In the genomic region with DNA sequence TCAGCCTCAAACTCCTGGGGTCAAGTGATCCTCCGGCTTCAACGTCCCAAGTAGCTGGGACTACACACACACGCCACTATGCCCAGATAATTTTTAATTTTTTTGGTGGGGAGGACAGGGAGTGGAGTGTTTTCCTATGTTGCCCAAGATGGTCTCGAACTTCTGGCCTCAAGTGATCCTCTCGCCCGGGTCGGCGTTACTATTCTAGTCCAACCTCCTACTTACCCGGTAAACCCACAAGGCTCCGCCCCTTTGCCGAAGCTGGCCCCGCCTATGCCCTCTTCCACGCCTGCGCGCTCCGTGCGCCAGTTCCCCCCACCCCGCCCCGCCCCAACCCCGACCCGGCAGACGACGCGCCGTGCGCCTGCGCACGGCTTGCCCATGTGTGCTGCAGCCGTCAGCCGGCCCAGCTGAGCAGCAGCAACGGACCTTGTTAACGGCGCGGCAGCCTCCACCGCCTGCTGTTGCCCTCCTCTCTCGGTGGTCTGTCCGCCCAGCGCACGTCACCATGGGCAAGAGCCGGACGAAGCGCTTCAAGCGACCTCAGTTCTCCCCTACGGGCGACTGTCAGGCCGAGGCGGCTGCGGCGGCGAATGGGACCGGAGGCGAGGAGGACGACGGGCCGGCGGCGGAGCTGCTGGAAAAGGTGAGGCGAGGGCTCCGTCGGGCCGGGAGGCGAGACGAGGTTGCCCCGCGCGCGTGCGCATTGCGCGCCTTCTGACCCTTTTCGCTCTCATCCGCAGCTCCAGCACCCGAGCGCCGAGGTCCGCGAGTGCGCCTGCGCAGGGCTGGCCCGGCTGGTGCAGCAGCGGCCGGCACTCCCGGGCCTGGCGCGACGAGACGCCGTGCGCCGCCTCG, we compare ENCODE assay signal across 8 cellular contexts. TPM values are rescaled to one million over a fixed set of nuclear protein-coding genes. Genes with fewer than 3 reads are reported as not detected.
DNase-seq lines count a peak whose midpoint lies in the region; TF ChIP-seq lines count a peak whose summit lies in the region.

HEATR3 (plus strand) TSS at position 347 of the 858 bp plus-strand sequence; CDS start at position 509, 162 bp downstream.

- DNase-seq in GM03348 (ENCODE audit: low spot score): peak; percentile 98
- peak; percentile 95 for DNase-seq in HEK293T (ENCODE audit: extremely low spot score)
- peak; percentile 90 for DNase-seq in MV-4-11 (lab: John Stamatoyannopoulos, UW)
- DNase-seq in SK-MEL-5 (ENCODE audit: low read depth, low spot score): peak; percentile 88
- peak; percentile 96 for DNase-seq in activated naive CD4-positive, alpha-beta T cell treated with Interleukin-2 at 50 U/mL for 16 hours
- peak; percentile 95 for DNase-seq in germinal center (ENCODE audit: low spot score)
- DNase-seq in non-pigmented ciliary epithelial cell (ENCODE audit: low read depth): peak; percentile 62
- DNase-seq in substantia nigra (lab: John Stamatoyannopoulos, UW): peak; percentile 65 to 94 (median 88)

- peak within 1 kb of the TSS; percentile 89 for H3K27ac ChIP-seq in substantia nigra (ENCODE audit: low read depth, low read length, poor library complexity, severe bottlenecking)

- POLR2A ChIA-PET in HEK293T (lab: Yijun Ruan, JAX): interaction anchor here (0.7 to 1.3 kb wide), 11 partner anchors 9 to 148 kb away, joined by 3 to 13 read pairs (median 4); partner anchors contain the start of gene CNEP1R1

- CTCF ChIA-PET in HEK293T (lab: Yijun Ruan, JAX): interaction anchor here (0.7 to 3.3 kb wide), 3 partner anchors 41 to 148 kb away, joined by 3 to 27 read pairs (median 4); partner anchors contain the start of gene CNEP1R1

- in situ Hi-C loops in SK-MEL-5 (cut with HindIII; ENCODE audit: low pct_unique_long_range_greater_than_20kb, low sequenced_read_pairs): no loop called here

TF ChIP-seq in HEK293T, 16 proteins besides CTCF, POLR2A, EP300 and RAD21:
- TF ChIP-seq FOXK2 (IDR thresholded peaks at IDR 0.05) (no peak), L3MBTL2 (conservative IDR thresholded peaks at IDR 0.05) (peak; percentile 81), FOXM1 (IDR thresholded peaks at IDR 0.05; ENCODE audit: borderline replicate concordance) (no peak), ZNF384 (IDR thresholded peaks at IDR 0.05) (no peak)
TF ChIP-seq in HEK293T: peak in this region for 1.

RNA-seq across cellular contexts. Expression of gene HEATR3, which starts in this region (rescaled TPM):
- total RNA-seq in SK-MEL-5 (2014; rRNA removed; shearing (Covaris generic)): 27.9 and 31.3 TPM in 2 replicates
- polyA plus RNA-seq in SK-MEL-5 (2015; cell fraction: cytosol; rRNA removed): 18.9 and 19.9 TPM in 2 replicates
- polyA plus RNA-seq in SK-MEL-5 (2015; cell fraction: nucleus; rRNA removed): 32.2 and 75.8 TPM in 2 replicates

Comparison
In these comparisons a context has a peak if more than half of its experiments do, and no peak if none do; other contexts are left out.
1. Peak in every context shown above with its lines: DNase-seq and H3K27ac ChIP-seq.